Comparison of ENCODE assay signal across 9 cellular contexts in genomic region chr4:6779667-6780565, GRCh38.
DNase-seq lines count a peak whose midpoint lies in the region; ATAC-seq and TF ChIP-seq lines count a peak whose summit lies in the region.
"Had no signal": no experiment of that assay in that cellular context is flagged by ENCODE, and none has a peak within 500 bp of the region (broad histone marks: within the 10 kb centered on the region; RNA-seq: fewer than 3 reads in every experiment).

No MANE protein-coding gene starts in this region.

- no peak for ATAC-seq in activated CD4-positive, CD25-positive, alpha-beta regulatory T cell treated with anti-CD3 and anti-CD28 coated beads, Interleukin-2, amount 50 U/mL, for 24 hours
- no peak for ATAC-seq in HG03095 (IDR thresholded peaks at IDR 0.05; ENCODE audit: unreplicated experiment)

- H3K27ac ChIP-seq in coronary artery: peak overlapping the region; percentile 99 to 100
- H3K27ac ChIP-seq: skin epidermis had no signal

- peak; percentile 84 for DNase-seq in DMS 273 (lab: John Stamatoyannopoulos, UW; ENCODE audit: unreplicated experiment)
- no peak for DNase-seq in DMS 273 treated with DMSO at 0.1 percent for 48 hours (lab: John Stamatoyannopoulos, UW)
- DNase-seq in NCI-H345 (lab: John Stamatoyannopoulos, UW): peak; percentile 71
- no peak for DNase-seq in coronary artery (ENCODE audit: low spot score)
- DNase-seq in retina: peak; percentile 79
- no peak for DNase-seq in activated T-cell treated with anti-CD3 and anti-CD28 coated beads for 4 hours

- H3K4me3 ChIP-seq in coronary artery: no peak overlapping the region
- H3K4me3 ChIP-seq: skin epidermis had no signal

- TF ChIP-seq CTCF in coronary artery (IDR thresholded peaks at IDR 0.05): no peak

Comparison
In these comparisons a context has a peak if more than half of its experiments do, and no peak if none do; other contexts are left out.
1. DNase-seq: peak in DMS 273 (single experiment), NCI-H345 (single experiment) and retina (single experiment); none in DMS 273 treated with DMSO at 0.1 percent for 48 hours (single experiment), coronary artery (single experiment) and activated T-cell treated with anti-CD3 and anti-CD28 coated beads for 4 hours (single experiment).